17 cellular contexts compared by ENCODE assay signal in genomic region chr18:49878567-49878966, GRCh38.
DNase-seq lines count a peak whose midpoint lies in the region; ATAC-seq and TF ChIP-seq lines count a peak whose summit lies in the region.
"Had no signal": no experiment of that assay in that cellular context is flagged by ENCODE, and none has a peak within 500 bp of the region (broad histone marks: within the 10 kb centered on the region; RNA-seq: fewer than 3 reads in every experiment).

No MANE protein-coding gene starts in this region.

- peak overlapping the region; percentile 43; the same call in 1 of the 2 replicates for H3K27ac Mint-ChIP-seq in HFFc6
- H3K27ac Mint-ChIP-seq: activated CD8-positive, alpha-beta T cell treated with anti-CD3 and anti-CD28 coated beads, Interleukin-2, amount 10 ng/mL, durations not matched to agents 7 days and 5 days; activated T-helper 17 cell treated with anti-CD3 and anti-CD28 coated beads, Interleukin-2, amount 50 U/mL, for 72 hours; T-cell; WTC11 had no signal

- H3K27ac ChIP-seq in epithelial cell of prostate, result peak overlapping the region; percentile 78
- H3K27ac ChIP-seq: skin epidermis had no signal

- no peak overlapping the region for H3K4me3 ChIP-seq in retinal pigment epithelial cell (ENCODE audit: low read length)
- H3K4me3 ChIP-seq: skin epidermis had no signal

- ATAC-seq in HG03025 (IDR thresholded peaks at IDR 0.05; ENCODE audit: low FRiP score, unreplicated experiment), result no peak
- ATAC-seq in HG03175 (IDR thresholded peaks at IDR 0.05; ENCODE audit: unreplicated experiment), result no peak
- ATAC-seq: activated CD8-positive, alpha-beta T cell treated with anti-CD3 and anti-CD28 coated beads, Interleukin-2, amount 10 ng/mL, durations not matched to agents 7 days and 5 days; activated T-helper 17 cell treated with anti-CD3 and anti-CD28 coated beads, Interleukin-2, amount 50 U/mL, for 72 hours; HCT116; T-cell; WTC11 had no signal

- H3K4me1 Mint-ChIP-seq in HFFc6 (ENCODE audit: low read depth), result peaks cover 26% of the 10 kb centered on the region
- H3K4me1 Mint-ChIP-seq: activated T-helper 17 cell treated with anti-CD3 and anti-CD28 coated beads, Interleukin-2, amount 50 U/mL, for 72 hours; IgD-negative memory B cell; T-cell had no signal

- no peaks in the 10 kb centered on the region for H3K9me3 Mint-ChIP-seq in HFFc6
- H3K9me3 Mint-ChIP-seq: activated T-helper 17 cell treated with anti-CD3 and anti-CD28 coated beads, Interleukin-2, amount 50 U/mL, for 72 hours; IgD-negative memory B cell; T-cell; WTC11 had no signal

- H3K27me3 Mint-ChIP-seq in HFFc6 (ENCODE audit: insufficient read depth), result peaks cover 17% of the 10 kb centered on the region

- H3K36me3 Mint-ChIP-seq in HFFc6 (ENCODE audit: low read depth), result no peaks in the 10 kb centered on the region
- H3K36me3 Mint-ChIP-seq: IgD-negative memory B cell, T-cell, WTC11 had no signal

- no peak overlapping the region for H3K4me3 Mint-ChIP-seq in HFFc6
- H3K4me3 Mint-ChIP-seq: activated CD8-positive, alpha-beta T cell treated with anti-CD3 and anti-CD28 coated beads, Interleukin-2, amount 10 ng/mL, durations not matched to agents 7 days and 5 days; activated T-helper 17 cell treated with anti-CD3 and anti-CD28 coated beads, Interleukin-2, amount 50 U/mL, for 72 hours; IgD-negative memory B cell; T-cell; WTC11 had no signal

- no peak for TF ChIP-seq CTCF in HFFc6 (IDR thresholded peaks at IDR 0.05)
- no peak for TF ChIP-seq CTCF in retinal pigment epithelial cell (conservative IDR thresholded peaks at IDR 0.05; ENCODE audit: low read depth, low read length)

- DNase-seq in HFFc6 (peak; percentile 47), RKO (ENCODE audit: low spot score) (peak; percentile 7), epithelial cell of prostate (ENCODE audit: low read depth, low spot score) (peak; percentile 53), retinal pigment epithelial cell (ENCODE audit: low read depth) (peak; percentile 23), putamen (ENCODE audit: low spot score) (no peak)
- DNase-seq: activated CD8-positive, alpha-beta T cell treated with anti-CD3 and anti-CD28 coated beads, Interleukin-2, amount 10 ng/mL, durations not matched to agents 7 days and 5 days; NCI-H82; nucleus accumbens; stimulated activated CD4-positive, alpha-beta T cell treated with anti-CD3 and anti-CD28 coated beads, Interleukin-4, amount 100 ng/mL, for 4 hours; T-cell had no signal
